In genomic region chr4:129498626-129499025, GRCh38 we compare ENCODE assay signal across 24 cellular contexts.
"Had no signal": no experiment of that assay in that cellular context is flagged by ENCODE, and none has a peak within 500 bp of the region (broad histone marks: within the 10 kb centered on the region; RNA-seq: fewer than 3 reads in every experiment).

No MANE protein-coding gene starts in this region.

- H3K4me3 ChIP-seq: pancreas, prostate gland, right lobe of liver, sigmoid colon, stomach, thoracic aorta, tibial artery, transverse colon, upper lobe of right lung, uterus had no signal

- H3K9me3 ChIP-seq: neutrophil, pancreas, prostate gland, right lobe of liver, sigmoid colon, stomach, thoracic aorta, tibial artery, transverse colon, upper lobe of right lung, uterus had no signal

- DNase-seq: naive B cell; naive thymus-derived CD8-positive, alpha-beta T cell; nephron progenitor cell; nucleus accumbens; pancreas; right cardiac atrium; right lobe of liver; sigmoid colon; small intestine; stimulated activated CD4-positive, alpha-beta T cell treated with anti-CD3 and anti-CD28 coated beads, Interleukin-15, amount 100 ng/mL, for 24 hours; stimulated activated CD4-positive, alpha-beta T cell treated with anti-CD3 and anti-CD28 coated beads, Interleukin-2, amount 100 ng/mL, for 24 hours; stimulated activated CD4-positive, alpha-beta T cell treated with anti-CD3 and anti-CD28 coated beads, Interleukin-2, amount 100 ng/mL, for 48 hours; stimulated activated CD4-positive, alpha-beta T cell treated with anti-CD3 and anti-CD28 coated beads, Interleukin-4, amount 100 ng/mL, for 24 hours; stimulated activated naive B cell treated with anti-CD40 and anti-IgM and Interleukin-4, amounts not matched to agents 10 μg/mL and 1 μg/mL and 100 μg/mL, for 72 hours; stomach; tibial artery; transverse colon; upper lobe of right lung; uterus had no signal

- H3K27ac ChIP-seq: neutrophil, pancreas, prostate gland, right lobe of liver, sigmoid colon, stomach, thoracic aorta, tibial artery, transverse colon, upper lobe of right lung, uterus had no signal

- H3K27me3 ChIP-seq: neutrophil, pancreas, right lobe of liver, sigmoid colon, stomach, tibial artery, transverse colon, upper lobe of right lung, uterus had no signal

- H3K4me1 ChIP-seq: pancreas, prostate gland, right lobe of liver, sigmoid colon, stomach, tibial artery, transverse colon, upper lobe of right lung, uterus had no signal

- H3K36me3 ChIP-seq: neutrophil, pancreas, prostate gland, right lobe of liver, sigmoid colon, stomach, thoracic aorta, tibial artery, transverse colon, upper lobe of right lung, uterus had no signal

- ATAC-seq: naive thymus-derived CD8-positive, alpha-beta T cell; natural killer cell treated with Interleukin-12 subunit alpha and Interleukin-12 subunit beta and Interleukin-15 and Interleukin-18, amount 100 ng/mL, for 72 hours; pancreas; right cardiac atrium; right lobe of liver; stimulated activated effector memory CD8-positive, alpha-beta T cell treated with anti-CD3 and anti-CD28 coated beads, Interleukin-12 subunit alpha, Interleukin-12 subunit beta, amount 100 ng/mL, for 72 hours; stimulated activated naive B cell treated with anti-CD40 and anti-IgM and Interleukin-4, amounts not matched to agents 10 μg/mL and 1 μg/mL and 100 μg/mL, for 72 hours; upper lobe of right lung had no signal
